17 cellular contexts compared by ENCODE assay signal in genomic region chr2:7866825-7867224, GRCh38.
A peak's percentile ranks its signal among the peaks of the same experiment; 100 is the strongest.
DNase-seq lines count a peak whose midpoint lies in the region; TF ChIP-seq lines count a peak whose summit lies in the region.
"Had no signal": no experiment of that assay in that cellular context is flagged by ENCODE, and none has a peak within 500 bp of the region (broad histone marks: within the 10 kb centered on the region; RNA-seq: fewer than 3 reads in every experiment).

No MANE protein-coding gene starts in this region.

- no peak overlapping the region for H3K4me3 ChIP-seq in BLaER1 treated with 17β-estradiol and CSF1 and Interleukin-3, amounts not matched to agents 10 nM and 100 nM
- no peak overlapping the region for H3K4me3 ChIP-seq in Loucy (ENCODE audit: low read length, poor library complexity, severe bottlenecking)
- H3K4me3 ChIP-seq in OCI-LY7 (ENCODE audit: low read depth, low read length, poor library complexity, severe bottlenecking) = no peak overlapping the region
- H3K4me3 ChIP-seq in esophagus muscularis mucosa = no peak overlapping the region

- H3K4me2 ChIP-seq in BLaER1 treated with 17β-estradiol and CSF1 and Interleukin-3, amounts not matched to agents 10 nM and 100 nM = peak overlapping the region in 6 of 11 experiments; percentile 46 to 73 (median 62); a peak in 12 of 22 replicates
- peak overlapping the region; percentile 58 for H3K4me2 ChIP-seq in Loucy (ENCODE audit: low read depth, low read length, poor library complexity, severe bottlenecking)
- H3K4me2 ChIP-seq in OCI-LY7 (ENCODE audit: low read length) = peak overlapping the region; percentile 57

- no peaks in the 10 kb centered on the region for H3K36me3 ChIP-seq in BLaER1 treated with 17β-estradiol and CSF1 and Interleukin-3, amounts not matched to agents 10 nM and 100 nM
- H3K36me3 ChIP-seq in Loucy (ENCODE audit: insufficient read depth, low read length) = no peaks in the 10 kb centered on the region
- no peaks in the 10 kb centered on the region for H3K36me3 ChIP-seq in OCI-LY7 (ENCODE audit: insufficient read depth, low read length)
- no peaks in the 10 kb centered on the region for H3K36me3 ChIP-seq in esophagus muscularis mucosa

- no peaks in the 10 kb centered on the region for H3K9me3 ChIP-seq in BLaER1 treated with 17β-estradiol and CSF1 and Interleukin-3, amounts not matched to agents 10 nM and 100 nM (replicated peaks in 1 of 11)
- H3K9me3 ChIP-seq in Loucy (ENCODE audit: insufficient read depth, low read depth, low read length) (no peaks in the 10 kb centered on the region), OCI-LY7 (ENCODE audit: low read length) (no peaks in the 10 kb centered on the region), esophagus muscularis mucosa (no peaks in the 10 kb centered on the region)

- no peak overlapping the region for H3K9ac ChIP-seq in BLaER1 treated with 17β-estradiol and CSF1 and Interleukin-3, amounts not matched to agents 10 nM and 100 nM
- no peak overlapping the region for H3K9ac ChIP-seq in Loucy (ENCODE audit: low read depth, low read length, poor library complexity, severe bottlenecking)

- no peak for DNase-seq in OCI-LY7 (ENCODE audit: low spot score)
- DNase-seq in esophagus muscularis mucosa (ENCODE audit: extremely low spot score) = peak; percentile 24
- DNase-seq in NCI-H226 = no peak
- no peak for DNase-seq in cortex of kidney (lab: John Stamatoyannopoulos, UW)
- DNase-seq in iPS-NIHi7 (ENCODE audit: extremely low spot score) = no peak
- DNase-seq: ACHN, DMS 273 treated with DMSO at 0.1 percent for 48 hours, GOT3, KG1, NCI-H1105 treated with DMSO at 0.1 percent for 48 hours, NCI-H1694, NCI-H2081 treated with DMSO at 0.1 percent for 48 hours, PC-3, SIG-M5 had no signal

- H3F3A ChIP-seq in Loucy (ENCODE audit: low read depth) = no peaks in the 10 kb centered on the region

- BruUV-seq in OCI-LY7 (replicated peaks; lab: Mats Ljungman, UMichigan) = no TSS peak

- POLR2A ChIA-PET in OCI-LY7 (lab: Charles Lee) = interaction anchor here (0.6 to 1.2 kb wide), 3 partner anchors 14 to 814 kb away, joined by 3 to 7 read pairs (median 4); no protein-coding TSS in a partner anchor

- TF ChIP-seq CTCF in Loucy (conservative IDR thresholded peaks at IDR 0.05; ENCODE audit: low read length) (no peak), OCI-LY7 (conservative IDR thresholded peaks at IDR 0.05; ENCODE audit: low read length) (no peak), esophagus muscularis mucosa (IDR thresholded peaks at IDR 0.05) (no peak)

- H2AFZ ChIP-seq in Loucy (ENCODE audit: low read length) (no peak overlapping the region), OCI-LY7 (ENCODE audit: low read length) (peak overlapping the region; percentile 50)

- H4K20me1 ChIP-seq in BLaER1 treated with 17β-estradiol and CSF1 and Interleukin-3, amounts not matched to agents 10 nM and 100 nM = no peaks in the 10 kb centered on the region
- no peaks in the 10 kb centered on the region for H4K20me1 ChIP-seq in Loucy (ENCODE audit: insufficient read depth, low read length, poor library complexity, severe bottlenecking)
- H4K20me1 ChIP-seq in OCI-LY7 (ENCODE audit: insufficient read depth, low read length) = no peaks in the 10 kb centered on the region

- peaks cover 9 to 28% (median 23%) of the 10 kb centered on the region in 10 experiments; a peak in 19 of 20 replicates for H3K4me1 ChIP-seq in BLaER1 treated with 17β-estradiol and CSF1 and Interleukin-3, amounts not matched to agents 10 nM and 100 nM
- peaks cover 39% of the 10 kb centered on the region for H3K4me1 ChIP-seq in Loucy (ENCODE audit: insufficient read depth, low read length, poor library complexity, severe bottlenecking)
- H3K4me1 ChIP-seq in OCI-LY7 (ENCODE audit: insufficient read depth, low read length, poor library complexity, severe bottlenecking) = peaks cover 35% of the 10 kb centered on the region
- H3K4me1 ChIP-seq in esophagus muscularis mucosa = no peaks in the 10 kb centered on the region

- CTCF ChIA-PET in OCI-LY7 (lab: Charles Lee; ENCODE audit: unreplicated experiment) = no interaction called here

- H3K27ac ChIP-seq in BLaER1 treated with 17β-estradiol and CSF1 and Interleukin-3, amounts not matched to agents 10 nM and 100 nM = peak overlapping the region in 4 of 11 experiments; percentile 28 to 53 (median 46); a peak in 3 of 22 replicates
- H3K27ac ChIP-seq in OCI-LY7 (ENCODE audit: low read depth, low read length, poor library complexity, severe bottlenecking) (no peak overlapping the region), esophagus muscularis mucosa (replicated peaks in 1 of 4) (no peak overlapping the region)
- H3K27ac ChIP-seq: RWPE1 had no signal

- H3K79me2 ChIP-seq in Loucy (ENCODE audit: insufficient read depth, low read length) (no peaks in the 10 kb centered on the region), OCI-LY7 (ENCODE audit: insufficient read depth, low read depth, low read length) (no peaks in the 10 kb centered on the region)

- intact Hi-C loops in OCI-LY7 (cut with micrococcal nuclease; ENCODE audit: unreplicated experiment) (no loop called here), esophagus muscularis mucosa (cut with DNase I) (no loop called here)

- WGBS in esophagus muscularis mucosa = 87% methylated on average over 2 of the region's 2 CpGs

- no peak for TF ChIP-seq EP300 in esophagus muscularis mucosa (IDR thresholded peaks at IDR 0.05)

- H3K27me3 ChIP-seq in BLaER1 treated with 17β-estradiol and CSF1 and Interleukin-3, amounts not matched to agents 10 nM and 100 nM = no peaks in the 10 kb centered on the region
- no peaks in the 10 kb centered on the region for H3K27me3 ChIP-seq in Loucy (ENCODE audit: insufficient read depth, low read length, poor library complexity, severe bottlenecking)
- no peaks in the 10 kb centered on the region for H3K27me3 ChIP-seq in esophagus muscularis mucosa

- H3K9me2 ChIP-seq in Loucy (replicated peaks; ENCODE audit: low read depth, low read length) = no peaks in the 10 kb centered on the region
- no peaks in the 10 kb centered on the region for H3K9me2 ChIP-seq in OCI-LY7 (ENCODE audit: insufficient read depth, low read length)

- no peak for TF ChIP-seq POLR2A in esophagus muscularis mucosa (IDR thresholded peaks at IDR 0.05; ENCODE audit: low read depth)
